22 cellular contexts compared by ENCODE assay signal in genomic region chr3:20849975-20850374, GRCh38.
"Had no signal": no experiment of that assay in that cellular context is flagged by ENCODE, and none has a peak within 500 bp of the region (broad histone marks: within the 10 kb centered on the region; RNA-seq: fewer than 3 reads in every experiment).

No MANE protein-coding gene starts in this region.

- DNase-seq: effector CD4-positive, alpha-beta T cell; endodermal cell; erythroblast; foreskin keratinocyte; head of caudate nucleus; kidney; left cardiac atrium; left ventricle myocardium superior; mesenchymal stem cell; naive thymus-derived CD4-positive, alpha-beta T cell; nephron progenitor cell; retina; right lobe of liver; stimulated activated CD4-positive, alpha-beta T cell treated with anti-CD3 and anti-CD28 coated beads, Interleukin-4, amount 100 ng/mL, for 1 hour; stimulated activated CD8-positive, alpha-beta memory T cell treated with anti-CD3 and anti-CD28 coated beads, Interleukin-4, amount 100 ng/mL, for 48 hours; stimulated activated naive CD8-positive, alpha-beta T cell treated with anti-CD3 and anti-CD28 coated beads, Interleukin-15, Interleukin-2, amounts not matched to agents 100 U/mL and 50 U/mL, for 24 hours; thyroid gland had no signal

- H3K27ac ChIP-seq: foreskin keratinocyte, hepatocyte, parathyroid adenoma, prostate gland, right lobe of liver, suprapubic skin, thyroid gland had no signal

- H3K79me2 ChIP-seq: hepatocyte, parathyroid adenoma had no signal

- H3K27me3 ChIP-seq: foreskin keratinocyte, hepatocyte, right lobe of liver, suprapubic skin, thyroid gland had no signal

- H2AFZ ChIP-seq: hepatocyte, parathyroid adenoma had no signal

- H3K36me3 ChIP-seq: prostate gland, right lobe of liver, suprapubic skin, thyroid gland had no signal

- H3K9me3 ChIP-seq: prostate gland, right lobe of liver, suprapubic skin, thyroid gland had no signal

- H3K4me3 ChIP-seq: hepatocyte, lung, prostate gland, right lobe of liver, suprapubic skin, thyroid gland had no signal

- H3K4me2 ChIP-seq: hepatocyte had no signal

- H3K4me1 ChIP-seq: foreskin keratinocyte, parathyroid adenoma, prostate gland, right lobe of liver, suprapubic skin, thyroid gland had no signal

- H3K9ac ChIP-seq: parathyroid adenoma had no signal
